In genomic region chr6:37104935-37105781, GRCh38 we compare ENCODE assay signal across 14 cellular contexts.
DNase-seq lines count a peak whose midpoint lies in the region; ATAC-seq, FAIRE-seq and TF ChIP-seq lines count a peak whose summit lies in the region.
"Had no signal": no experiment of that assay in that cellular context is flagged by ENCODE, and none has a peak within 500 bp of the region (broad histone marks: within the 10 kb centered on the region; RNA-seq: fewer than 3 reads in every experiment).

No MANE protein-coding gene starts in this region.

- H3K27ac ChIP-seq in hepatocyte (peak overlapping the region; percentile 78), small intestine (ENCODE audit: low read depth in 1 of 2, low read length in 1 of 2) (peak overlapping the region; percentile 66 to 93)

- no peaks in the 10 kb centered on the region for H4K20me1 ChIP-seq in hepatocyte (ENCODE audit: insufficient read depth, poor library complexity, severe bottlenecking)

- ATAC-seq in HG03354 (IDR thresholded peaks at IDR 0.05; ENCODE audit: poor library complexity, severe bottlenecking, unreplicated experiment): no peak
- ATAC-seq: esophagus mucosa; Right ventricle myocardium inferior; stimulated activated naive CD8-positive, alpha-beta T cell treated with anti-CD3 and anti-CD28 coated beads, Interleukin-15, amount 100 ng/mL, for 72 hours had no signal

- 74% methylated on average over 6 of the region's 6 CpGs for WGBS in hepatocyte (ENCODE audit: low lambda C conversion rate, missing lambda C conversion rate)
- 63 to 68% (median 66%) methylated on average over 6 of the region's 6 CpGs for WGBS in small intestine, 3 donors

- H3K9ac ChIP-seq in NT2/D1 (ENCODE audit: insufficient read length, low read depth): peak overlapping the region; percentile 50

- no peak for TF ChIP-seq CTCF in hepatocyte (IDR thresholded peaks at IDR 0.05; ENCODE audit: poor library complexity)

- H3K4me3 ChIP-seq in NT2/D1 (ENCODE audit: insufficient read length, low read depth): no peak overlapping the region
- no peak overlapping the region for H3K4me3 ChIP-seq in hepatocyte
- H3K4me3 ChIP-seq in small intestine (ENCODE audit: low read depth in 1 of 2, low read length in 2 of 2): no peak overlapping the region
- H3K4me3 ChIP-seq: breast epithelium had no signal

- H2AFZ ChIP-seq in hepatocyte: no peak overlapping the region

- FAIRE-seq in small intestine (lab: Jason Lieb, UNC): no peak

- H3K36me3 ChIP-seq in NT2/D1 (ENCODE audit: insufficient read depth, insufficient read length, low read length) (peaks cover 3% of the 10 kb centered on the region), hepatocyte (replicated peaks; ENCODE audit: insufficient read depth, low read depth) (no peaks in the 10 kb centered on the region), small intestine (ENCODE audit: control insufficient read depth in 2 of 2, insufficient read depth in 2 of 2, low read length in 2 of 2) (no peaks in the 10 kb centered on the region)
- H3K36me3 ChIP-seq: breast epithelium had no signal

- H3K9me2 ChIP-seq in hepatocyte (replicated peaks; ENCODE audit: insufficient read depth): no peaks in the 10 kb centered on the region

- H3K9me3 ChIP-seq in NT2/D1 (ENCODE audit: insufficient read depth, low read length): no peaks in the 10 kb centered on the region
- H3K9me3 ChIP-seq in hepatocyte (ENCODE audit: low read depth): no peaks in the 10 kb centered on the region
- H3K9me3 ChIP-seq in small intestine (ENCODE audit: control insufficient read depth, low read depth): no peaks in the 10 kb centered on the region
- H3K9me3 ChIP-seq: breast epithelium had no signal

- DNase-seq in NCI-H2171 treated with DMSO at 0.1 percent for 48 hours (lab: John Stamatoyannopoulos, UW) (peak; percentile 12), NCI-H2171 (lab: John Stamatoyannopoulos, UW) (no peak), NT2/D1 (ENCODE audit: low read depth, low spot score) (no peak), hepatocyte (ENCODE audit: low spot score) (no peak), small intestine (peak; percentile 30), hypothalamus (lab: John Stamatoyannopoulos, UW) (no peak), iPS-NIHi7 (ENCODE audit: extremely low spot score) (no peak)
- DNase-seq: EL; NCI-H1694; stimulated activated naive CD8-positive, alpha-beta T cell treated with anti-CD3 and anti-CD28 coated beads, Interleukin-15, amount 100 ng/mL, for 72 hours had no signal

- no peaks in the 10 kb centered on the region for H3K79me2 ChIP-seq in hepatocyte

- no peak overlapping the region for H3K4me2 ChIP-seq in hepatocyte

- H3K27me3 ChIP-seq in NT2/D1 (ENCODE audit: insufficient read depth, insufficient read length) (no peaks in the 10 kb centered on the region), hepatocyte (no peaks in the 10 kb centered on the region), small intestine (ENCODE audit: control insufficient read depth in 2 of 2, insufficient read depth in 2 of 2, low read length in 2 of 2) (no peaks in the 10 kb centered on the region)
- H3K27me3 ChIP-seq: breast epithelium had no signal

- H3K4me1 ChIP-seq in NT2/D1 (ENCODE audit: insufficient read depth, insufficient read length) (peaks cover 9% of the 10 kb centered on the region), hepatocyte (ENCODE audit: insufficient read depth) (peaks cover 51% of the 10 kb centered on the region), small intestine (ENCODE audit: control insufficient read depth in 2 of 2, insufficient read depth in 1 of 2, low read depth in 1 of 2, low read length in 1 of 2) (peaks cover 8 to 16% of the 10 kb centered on the region in 2 donors)

Comparison
In these comparisons a context has a peak if more than half of its experiments do, and no peak if none do; other contexts are left out.
1. DNase-seq: peak in NCI-H2171 treated with DMSO at 0.1 percent for 48 hours (single experiment) and small intestine (single experiment); none in NCI-H2171 (single experiment), NT2/D1 (single experiment), hepatocyte (single experiment), hypothalamus (0 of 51) and iPS-NIHi7 (single experiment).